ENCODE assay signal across 1 cellular context in the genomic region with DNA sequence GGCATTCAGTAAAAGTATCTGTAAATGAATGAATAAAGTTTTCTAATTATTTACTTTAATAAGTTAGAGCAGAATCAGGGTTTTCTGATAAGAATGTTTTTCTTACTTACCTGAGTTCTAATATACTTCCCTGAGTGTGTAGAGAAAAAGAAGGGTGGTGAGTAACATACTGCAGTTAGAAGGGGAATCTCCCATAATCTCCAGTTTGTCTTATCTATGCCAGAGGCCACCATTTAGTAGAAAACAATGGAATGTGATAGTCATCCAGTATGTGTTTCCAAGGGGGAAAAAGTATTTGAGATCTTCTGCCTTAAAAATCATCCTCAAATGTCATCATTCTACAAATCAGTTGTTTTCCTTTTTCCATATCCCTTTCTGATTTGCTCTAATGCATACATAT.
TF ChIP-seq lines count a peak whose summit lies in the region.

No MANE protein-coding gene starts in this region.

TF ChIP-seq in IMR-90, 13 proteins besides CTCF, POLR2A, EP300 and RAD21:
- TF ChIP-seq NFE2L2 (IDR thresholded peaks at IDR 0.05; ENCODE audit: low read depth, low read length) (no peak), RCOR1 (IDR thresholded peaks at IDR 0.05; ENCODE audit: insufficient replicate concordance, low read length) (no peak)
TF ChIP-seq in IMR-90: peak in this region for 0.
